In the genomic region with DNA sequence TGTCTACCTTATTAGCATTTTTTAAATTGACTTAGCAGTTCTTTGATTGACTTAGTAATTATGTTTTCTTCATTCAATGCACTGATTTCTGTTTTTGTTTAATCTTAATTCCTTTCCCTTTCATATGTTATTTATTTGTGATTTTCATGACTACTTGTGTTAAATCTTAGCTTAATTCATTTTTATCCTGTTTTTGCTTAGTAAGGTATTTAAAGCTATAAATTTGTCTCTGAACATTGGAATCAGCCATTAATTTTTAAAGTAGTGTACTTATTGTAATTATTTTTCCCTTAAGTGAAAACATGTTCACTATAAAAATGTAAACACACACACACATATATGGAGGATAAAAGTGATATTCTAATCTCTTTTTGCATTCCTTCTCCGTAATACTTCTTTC, we compare ENCODE assay signal across 19 cellular contexts.
DNase-seq lines count a peak whose midpoint lies in the region; ATAC-seq, FAIRE-seq and TF ChIP-seq lines count a peak whose summit lies in the region.
"Had no signal": no experiment of that assay in that cellular context is flagged by ENCODE, and none has a peak within 500 bp of the region (broad histone marks: within the 10 kb centered on the region; RNA-seq: fewer than 3 reads in every experiment).

No MANE protein-coding gene starts in this region.

- H3K27me3 ChIP-seq in astrocyte (ENCODE audit: insufficient read depth, low read length) (no peaks in the 10 kb centered on the region), trophoblast cell (ENCODE audit: insufficient read depth, low read length) (no peaks in the 10 kb centered on the region)

- H2AFZ ChIP-seq in astrocyte (ENCODE audit: low read depth, low read length): no peak overlapping the region
- H2AFZ ChIP-seq in trophoblast cell (ENCODE audit: insufficient read depth, low read length, poor library complexity): no peak overlapping the region
- H2AFZ ChIP-seq: GM23338 had no signal

- H3K4me3 ChIP-seq in astrocyte (ENCODE audit: insufficient read depth, low read depth, low read length) (no peak overlapping the region), kidney (ENCODE audit: low read length in 2 of 2) (no peak overlapping the region), trophoblast cell (ENCODE audit: low read depth, low read length) (no peak overlapping the region)
- H3K4me3 ChIP-seq: GM23338 had no signal

- H4K20me1 ChIP-seq in astrocyte (ENCODE audit: insufficient read depth, low read length): no peaks in the 10 kb centered on the region

- H3K36me3 Mint-ChIP-seq in astrocyte (ENCODE audit: low read depth, unreplicated experiment) (no peaks in the 10 kb centered on the region), progenitor cell of endocrine pancreas (ENCODE audit: insufficient read depth) (no peaks in the 10 kb centered on the region)

- H3K36me3 ChIP-seq in astrocyte (ENCODE audit: insufficient read depth, low read length) (no peaks in the 10 kb centered on the region), kidney (ENCODE audit: control insufficient read depth in 1 of 2, insufficient read depth in 2 of 2, low read length in 2 of 2) (no peaks in the 10 kb centered on the region), trophoblast cell (ENCODE audit: control insufficient read depth in 1 of 2, insufficient read depth in 2 of 2, low read length in 2 of 2) (no peaks in the 10 kb centered on the region)

- H3K14ac ChIP-seq in trophoblast cell (ENCODE audit: low read length): no peak overlapping the region

- H2BK5ac ChIP-seq in trophoblast cell (ENCODE audit: low read depth, low read length, poor library complexity): no peak overlapping the region

- H3K4me2 ChIP-seq in astrocyte (ENCODE audit: low read length): no peak overlapping the region
- H3K4me2 ChIP-seq in trophoblast cell (ENCODE audit: low read length): no peak overlapping the region
- H3K4me2 ChIP-seq: GM23338 had no signal

- H4K12ac ChIP-seq in trophoblast cell (ENCODE audit: low read depth, low read length): no peak overlapping the region

- no peak overlapping the region for H3K18ac ChIP-seq in trophoblast cell (ENCODE audit: low read length)

- no peak overlapping the region for H2BK12ac ChIP-seq in trophoblast cell (ENCODE audit: low read length)

- H4K8ac ChIP-seq in trophoblast cell (ENCODE audit: low read depth, low read length): no peak overlapping the region

- H3K27ac ChIP-seq in astrocyte (ENCODE audit: low read depth, low read length) (no peak overlapping the region), kidney (ENCODE audit: low read depth in 2 of 2, low read length in 2 of 2) (no peak overlapping the region), trophoblast cell (ENCODE audit: low read depth, low read length) (no peak overlapping the region)
- H3K27ac ChIP-seq: C4-2B had no signal

- no peaks in the 10 kb centered on the region for H3K9me3 ChIP-seq in astrocyte (ENCODE audit: insufficient read depth, low read depth, low read length)
- no peaks in the 10 kb centered on the region for H3K9me3 ChIP-seq in kidney (ENCODE audit: control insufficient read depth in 1 of 2, low read length in 2 of 2)
- H3K9me3 ChIP-seq in trophoblast cell (ENCODE audit: insufficient read depth, low read depth, low read length): no peaks in the 10 kb centered on the region
- H3K9me3 ChIP-seq: Caco-2 had no signal

- no peak for TF ChIP-seq CTCF in astrocyte (IDR thresholded peaks at IDR 0.05; ENCODE audit: insufficient read depth, low read depth, low read length)
- TF ChIP-seq CTCF in kidney (IDR thresholded peaks at IDR 0.05; ENCODE audit: borderline replicate concordance, extremely low read depth, insufficient read depth): no peak
- TF ChIP-seq CTCF in progenitor cell of endocrine pancreas (IDR thresholded peaks at IDR 0.05; ENCODE audit: unreplicated experiment): no peak

- no peak overlapping the region for H3K23ac ChIP-seq in trophoblast cell (ENCODE audit: low read length)

- intact Hi-C loops in kidney (cut with DNase I): loop anchor here (10.0 kb wide), 1 partner anchor 1065 kb away; no protein-coding TSS in a partner anchor

- H3K79me1 ChIP-seq in trophoblast cell (ENCODE audit: low read length): no peaks in the 10 kb centered on the region

- H3K79me2 ChIP-seq in astrocyte (ENCODE audit: insufficient read depth, low read length) (no peaks in the 10 kb centered on the region), trophoblast cell (ENCODE audit: control insufficient read depth, insufficient read depth, low read length, poor library complexity) (no peaks in the 10 kb centered on the region)

- H3K9me3 Mint-ChIP-seq in astrocyte (ENCODE audit: unreplicated experiment) (no peaks in the 10 kb centered on the region), progenitor cell of endocrine pancreas (ENCODE audit: low read depth) (peaks cover 19% of the 10 kb centered on the region)
- H3K9me3 Mint-ChIP-seq: GM23338, HFFc6 had no signal

- H3K4me3 Mint-ChIP-seq in astrocyte (ENCODE audit: unreplicated experiment): no peak overlapping the region
- no peak overlapping the region for H3K4me3 Mint-ChIP-seq in progenitor cell of endocrine pancreas (ENCODE audit: low read depth)
- H3K4me3 Mint-ChIP-seq: CD4-positive, alpha-beta T cell; GM23338; HFFc6 had no signal

- no peak for ATAC-seq in GM21447 (IDR thresholded peaks at IDR 0.05; ENCODE audit: unreplicated experiment)
- ATAC-seq: GM23338 had no signal

- no peak overlapping the region for H3K27ac Mint-ChIP-seq in astrocyte (ENCODE audit: unreplicated experiment)
- H3K27ac Mint-ChIP-seq in progenitor cell of endocrine pancreas: no peak overlapping the region
- H3K27ac Mint-ChIP-seq: CD4-positive, alpha-beta T cell; GM23338; HFFc6 had no signal

- H3K4me1 ChIP-seq in astrocyte (ENCODE audit: insufficient read depth, low read length) (no peaks in the 10 kb centered on the region), kidney (ENCODE audit: control insufficient read depth in 1 of 2, insufficient read depth in 1 of 2, low read depth in 1 of 2, low read length in 2 of 2) (no peaks in the 10 kb centered on the region), trophoblast cell (ENCODE audit: control insufficient read depth in 1 of 2, insufficient read depth in 2 of 2, low read length in 2 of 2) (no peaks in the 10 kb centered on the region)
- H3K4me1 ChIP-seq: Caco-2 had no signal

- H3K4ac ChIP-seq in trophoblast cell (ENCODE audit: low read depth, low read length): no peak overlapping the region

- H3K9ac ChIP-seq in astrocyte (ENCODE audit: low read length) (no peak overlapping the region), kidney (ENCODE audit: low read length in 2 of 2) (no peak overlapping the region), trophoblast cell (ENCODE audit: low read length) (no peak overlapping the region)

- H3K27me3 Mint-ChIP-seq in astrocyte (ENCODE audit: low read depth, unreplicated experiment): no peaks in the 10 kb centered on the region
- H3K27me3 Mint-ChIP-seq in progenitor cell of endocrine pancreas: no peaks in the 10 kb centered on the region
- H3K27me3 Mint-ChIP-seq: CD4-positive, alpha-beta T cell had no signal

- WGBS in trophoblast cell (ENCODE audit: extremely low coverage, insufficient coverage, insufficient read length): no CpG with 5 or more reads among the region's 1 CpG

- H2BK120ac ChIP-seq in trophoblast cell (ENCODE audit: insufficient read depth, low read length, poor library complexity): no peak overlapping the region

- H2AK5ac ChIP-seq in trophoblast cell (ENCODE audit: low read length): no peak overlapping the region

- DNase-seq in astrocyte (ENCODE audit: low read depth) (no peak), kidney (no peak), progenitor cell of endocrine pancreas (ENCODE audit: low spot score, unreplicated experiment) (no peak), trophoblast cell (no peak)
- DNase-seq: AML-193; Caco-2; CD4-positive, alpha-beta T cell; GDM1 had no signal

- H3K4me1 Mint-ChIP-seq in astrocyte (ENCODE audit: low read depth, unreplicated experiment): peaks cover 2% of the 10 kb centered on the region
- H3K4me1 Mint-ChIP-seq in progenitor cell of endocrine pancreas (ENCODE audit: low read depth): no peaks in the 10 kb centered on the region
- H3K4me1 Mint-ChIP-seq: GM23338 had no signal

- H4K91ac ChIP-seq in trophoblast cell (ENCODE audit: low read depth, low read length): no peak overlapping the region

- peak; percentile 40 for FAIRE-seq in A204.1 (lab: Jason Lieb, UNC)
- peak; percentile 46 for FAIRE-seq in G401.6 (lab: Jason Lieb, UNC)
- peak; percentile 96 for FAIRE-seq in astrocyte (lab: Jason Lieb, UNC)
- peak; percentile 91 for FAIRE-seq in kidney (lab: Jason Lieb, UNC)
- FAIRE-seq: D721Med, GM12892, GM18507, H54, HTR-8/SVneo had no signal
